ENCODE assay signal across 34 cellular contexts in the genomic region with DNA sequence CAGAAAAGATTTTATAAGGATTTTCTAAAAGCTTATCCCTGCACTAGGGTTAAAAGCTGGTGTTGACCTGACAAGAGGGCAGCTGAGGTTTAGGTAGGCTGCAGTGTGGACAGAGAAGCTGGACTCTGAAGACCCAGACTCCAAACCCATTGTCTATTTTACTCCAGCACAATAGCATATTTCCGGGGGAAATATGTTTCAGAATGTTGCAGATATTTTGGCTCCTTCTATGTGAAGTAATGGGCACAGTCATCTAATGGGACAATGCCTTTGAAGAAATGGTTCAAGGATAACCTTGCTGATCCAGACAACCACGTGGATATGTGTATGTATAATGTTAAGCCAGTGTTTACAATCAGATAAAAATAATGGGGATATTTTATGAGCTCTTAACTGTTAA.
"Had no signal": no experiment of that assay in that cellular context is flagged by ENCODE, and none has a peak within 500 bp of the region (broad histone marks: within the 10 kb centered on the region; RNA-seq: fewer than 3 reads in every experiment).

No MANE protein-coding gene starts in this region.

- H3K27ac ChIP-seq: KMS-11 had no signal

- H3K4me2 ChIP-seq: KMS-11 had no signal

- H3K4me3 ChIP-seq: MG63 had no signal

- H3K9me3 ChIP-seq: MG63 had no signal

- H3K36me3 ChIP-seq: MG63 had no signal

- H3K27me3 ChIP-seq: MG63 had no signal

- DNase-seq: Karpas-422, Kasumi-1, KG1, MG63, MM.1S, MV-4-11, NCI-H1048, NCI-H1092, NCI-H1092 treated with DMSO at 0.1 percent for 48 hours, NCI-H1105, NCI-H1105 treated with DMSO at 0.1 percent for 48 hours, NCI-H1417, NCI-H1417 treated with DMSO at 0.1 percent for 48 hours, NCI-H1436, NCI-H1436 treated with DMSO at 0.1 percent for 48 hours, NCI-H146, NCI-H1694, NCI-H1694 treated with DMSO at 0.1 percent for 48 hours, NCI-H187, NCI-H187 treated with DMSO at 0.1 percent for 48 hours, NCI-H1930, NCI-H2029, NCI-H2029 treated with DMSO at 0.1 percent for 48 hours, NCI-H2081, NCI-H2081 treated with DMSO at 0.1 percent for 48 hours, NCI-H2107, NCI-H2171, NCI-H2171 treated with DMSO at 0.1 percent for 48 hours, NCI-H2227 treated with DMSO at 0.1 percent for 48 hours, NCI-H226, NCI-H345, NCI-H446, NCI-H446 treated with DMSO at 0.1 percent for 48 hours had no signal

- H3K9ac ChIP-seq: KMS-11 had no signal
